1 cellular context compared by ENCODE assay signal in the genomic region with DNA sequence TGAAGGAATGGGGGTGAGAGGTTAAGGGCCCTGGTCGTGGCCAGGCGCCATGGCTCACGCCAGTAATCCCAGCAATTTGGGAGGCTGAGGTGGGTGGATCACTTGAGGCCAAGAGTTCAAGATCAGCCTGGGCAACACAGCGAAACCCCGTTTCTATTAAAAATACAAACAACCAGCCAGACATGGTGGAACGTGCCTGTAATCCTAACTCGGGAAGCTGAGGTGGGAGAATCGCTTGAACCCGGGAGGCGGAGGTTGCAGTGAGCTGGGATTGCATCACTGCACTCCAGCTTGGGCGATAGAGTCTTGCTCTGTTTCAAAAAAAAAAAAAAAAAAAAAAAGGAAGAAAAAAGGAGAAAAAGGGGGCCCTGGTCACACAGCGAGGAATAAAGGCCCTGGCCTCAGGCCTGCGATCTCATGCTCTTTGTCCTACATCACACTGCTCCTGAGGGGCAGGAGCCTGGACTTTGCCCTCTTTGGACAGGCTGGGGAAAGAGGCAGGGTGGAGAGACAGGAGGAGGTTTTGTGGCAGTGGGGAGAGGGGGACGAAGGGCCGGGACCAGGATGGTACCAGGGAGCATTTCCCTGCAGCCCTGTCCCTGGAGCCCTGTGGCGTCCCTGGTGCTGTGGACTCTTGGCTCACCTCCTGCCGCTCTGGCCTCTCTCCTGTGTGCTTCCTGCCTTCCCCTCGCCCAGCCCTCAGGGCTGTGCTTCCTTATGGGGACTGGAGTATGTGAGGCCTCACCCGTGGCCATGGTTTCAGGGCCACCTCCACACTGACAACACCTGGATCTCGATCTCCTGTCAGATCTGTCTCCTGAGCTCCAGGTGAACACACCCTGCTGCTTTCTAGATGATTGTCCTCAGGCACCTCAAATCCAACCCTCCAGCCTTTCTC.
TF ChIP-seq lines count a peak whose summit lies in the region.

No MANE protein-coding gene starts in this region.

TF ChIP-seq in HepG2, 621 proteins besides CTCF, POLR2A, EP300 and RAD21 (continued from another document and continues in another):
- TF ChIP-seq TMF1 (CRISPR knock-in tag; IDR thresholded peaks at IDR 0.05; ENCODE audit: low read depth): peak; percentile 67; the same call in 1 of the 2 replicates
- TF ChIP-seq, protein P1, sequence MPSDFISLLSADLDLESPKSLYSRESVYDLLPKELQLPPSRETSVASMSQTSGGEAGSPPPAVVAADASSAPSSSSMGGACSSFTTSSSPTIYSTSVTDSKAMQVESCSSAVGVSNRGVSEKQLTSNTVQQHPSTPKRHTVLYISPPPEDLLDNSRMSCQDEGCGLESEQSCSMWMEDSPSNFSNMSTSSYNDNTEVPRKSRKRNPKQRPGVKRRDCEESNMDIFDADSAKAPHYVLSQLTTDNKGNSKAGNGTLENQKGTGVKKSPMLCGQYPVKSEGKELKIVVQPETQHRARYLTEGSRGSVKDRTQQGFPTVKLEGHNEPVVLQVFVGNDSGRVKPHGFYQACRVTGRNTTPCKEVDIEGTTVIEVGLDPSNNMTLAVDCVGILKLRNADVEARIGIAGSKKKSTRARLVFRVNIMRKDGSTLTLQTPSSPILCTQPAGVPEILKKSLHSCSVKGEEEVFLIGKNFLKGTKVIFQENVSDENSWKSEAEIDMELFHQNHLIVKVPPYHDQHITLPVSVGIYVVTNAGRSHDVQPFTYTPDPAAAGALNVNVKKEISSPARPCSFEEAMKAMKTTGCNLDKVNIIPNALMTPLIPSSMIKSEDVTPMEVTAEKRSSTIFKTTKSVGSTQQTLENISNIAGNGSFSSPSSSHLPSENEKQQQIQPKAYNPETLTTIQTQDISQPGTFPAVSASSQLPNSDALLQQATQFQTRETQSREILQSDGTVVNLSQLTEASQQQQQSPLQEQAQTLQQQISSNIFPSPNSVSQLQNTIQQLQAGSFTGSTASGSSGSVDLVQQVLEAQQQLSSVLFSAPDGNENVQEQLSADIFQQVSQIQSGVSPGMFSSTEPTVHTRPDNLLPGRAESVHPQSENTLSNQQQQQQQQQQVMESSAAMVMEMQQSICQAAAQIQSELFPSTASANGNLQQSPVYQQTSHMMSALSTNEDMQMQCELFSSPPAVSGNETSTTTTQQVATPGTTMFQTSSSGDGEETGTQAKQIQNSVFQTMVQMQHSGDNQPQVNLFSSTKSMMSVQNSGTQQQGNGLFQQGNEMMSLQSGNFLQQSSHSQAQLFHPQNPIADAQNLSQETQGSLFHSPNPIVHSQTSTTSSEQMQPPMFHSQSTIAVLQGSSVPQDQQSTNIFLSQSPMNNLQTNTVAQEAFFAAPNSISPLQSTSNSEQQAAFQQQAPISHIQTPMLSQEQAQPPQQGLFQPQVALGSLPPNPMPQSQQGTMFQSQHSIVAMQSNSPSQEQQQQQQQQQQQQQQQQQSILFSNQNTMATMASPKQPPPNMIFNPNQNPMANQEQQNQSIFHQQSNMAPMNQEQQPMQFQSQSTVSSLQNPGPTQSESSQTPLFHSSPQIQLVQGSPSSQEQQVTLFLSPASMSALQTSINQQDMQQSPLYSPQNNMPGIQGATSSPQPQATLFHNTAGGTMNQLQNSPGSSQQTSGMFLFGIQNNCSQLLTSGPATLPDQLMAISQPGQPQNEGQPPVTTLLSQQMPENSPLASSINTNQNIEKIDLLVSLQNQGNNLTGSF (CRISPR knock-in tag; IDR thresholded peaks at IDR 0.05): no peak
- TF ChIP-seq FOXA3 (CRISPR knock-in tag; IDR thresholded peaks at IDR 0.05): peak; percentile 73
- peak; percentile 86; the same call in 1 of the 2 replicates for TF ChIP-seq ZNF709 (CRISPR knock-in tag; IDR thresholded peaks at IDR 0.05)
- TF ChIP-seq ZFAT (CRISPR knock-in tag; conservative IDR thresholded peaks at IDR 0.05): no peak
- TF ChIP-seq, protein P2, sequence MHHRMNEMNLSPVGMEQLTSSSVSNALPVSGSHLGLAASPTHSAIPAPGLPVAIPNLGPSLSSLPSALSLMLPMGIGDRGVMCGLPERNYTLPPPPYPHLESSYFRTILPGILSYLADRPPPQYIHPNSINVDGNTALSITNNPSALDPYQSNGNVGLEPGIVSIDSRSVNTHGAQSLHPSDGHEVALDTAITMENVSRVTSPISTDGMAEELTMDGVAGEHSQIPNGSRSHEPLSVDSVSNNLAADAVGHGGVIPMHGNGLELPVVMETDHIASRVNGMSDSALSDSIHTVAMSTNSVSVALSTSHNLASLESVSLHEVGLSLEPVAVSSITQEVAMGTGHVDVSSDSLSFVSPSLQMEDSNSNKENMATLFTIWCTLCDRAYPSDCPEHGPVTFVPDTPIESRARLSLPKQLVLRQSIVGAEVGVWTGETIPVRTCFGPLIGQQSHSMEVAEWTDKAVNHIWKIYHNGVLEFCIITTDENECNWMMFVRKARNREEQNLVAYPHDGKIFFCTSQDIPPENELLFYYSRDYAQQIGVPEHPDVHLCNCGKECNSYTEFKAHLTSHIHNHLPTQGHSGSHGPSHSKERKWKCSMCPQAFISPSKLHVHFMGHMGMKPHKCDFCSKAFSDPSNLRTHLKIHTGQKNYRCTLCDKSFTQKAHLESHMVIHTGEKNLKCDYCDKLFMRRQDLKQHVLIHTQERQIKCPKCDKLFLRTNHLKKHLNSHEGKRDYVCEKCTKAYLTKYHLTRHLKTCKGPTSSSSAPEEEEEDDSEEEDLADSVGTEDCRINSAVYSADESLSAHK (CRISPR knock-in tag; IDR thresholded peaks at IDR 0.05; ENCODE audit: borderline replicate concordance): no peak
- no peak for TF ChIP-seq TRIM24 (CRISPR knock-in tag; IDR thresholded peaks at IDR 0.05)
- TF ChIP-seq ARID2 (CRISPR knock-in tag; IDR thresholded peaks at IDR 0.05; ENCODE audit: borderline replicate concordance): 0 out of 2 replicates have a peak, but pooled peaks have one; percentile 43
- no peak for TF ChIP-seq SOX6 (IDR thresholded peaks at IDR 0.05)
- TF ChIP-seq SOX6 (CRISPR knock-in tag; IDR thresholded peaks at IDR 0.05): peak; percentile 85
- TF ChIP-seq U2AF1 (optimal IDR thresholded peaks at IDR 0.05; ENCODE audit: low read depth, low read length): peak; percentile 92
- TF ChIP-seq KDM6A (CRISPR knock-in tag; IDR thresholded peaks at IDR 0.05; ENCODE audit: low read depth): peak; percentile 95
- TF ChIP-seq ZNF616 (CRISPR knock-in tag; IDR thresholded peaks at IDR 0.05; ENCODE audit: low read depth): peak; percentile 89; the same call in 1 of the 2 replicates
- TF ChIP-seq, protein P3, sequence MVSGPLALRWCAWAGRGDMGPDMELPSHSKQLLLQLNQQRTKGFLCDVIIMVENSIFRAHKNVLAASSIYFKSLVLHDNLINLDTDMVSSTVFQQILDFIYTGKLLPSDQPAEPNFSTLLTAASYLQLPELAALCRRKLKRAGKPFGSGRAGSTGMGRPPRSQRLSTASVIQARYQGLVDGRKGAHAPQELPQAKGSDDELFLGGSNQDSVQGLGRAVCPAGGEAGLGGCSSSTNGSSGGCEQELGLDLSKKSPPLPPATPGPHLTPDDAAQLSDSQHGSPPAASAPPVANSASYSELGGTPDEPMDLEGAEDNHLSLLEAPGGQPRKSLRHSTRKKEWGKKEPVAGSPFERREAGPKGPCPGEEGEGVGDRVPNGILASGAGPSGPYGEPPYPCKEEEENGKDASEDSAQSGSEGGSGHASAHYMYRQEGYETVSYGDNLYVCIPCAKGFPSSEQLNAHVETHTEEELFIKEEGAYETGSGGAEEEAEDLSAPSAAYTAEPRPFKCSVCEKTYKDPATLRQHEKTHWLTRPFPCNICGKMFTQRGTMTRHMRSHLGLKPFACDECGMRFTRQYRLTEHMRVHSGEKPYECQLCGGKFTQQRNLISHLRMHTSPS (CRISPR knock-in tag; IDR thresholded peaks at IDR 0.05; ENCODE audit: low read depth): peak; percentile 64
- TF ChIP-seq ZNF562 (CRISPR knock-in tag; IDR thresholded peaks at IDR 0.05; ENCODE audit: borderline replicate concordance): no peak
- TF ChIP-seq, protein P4, sequence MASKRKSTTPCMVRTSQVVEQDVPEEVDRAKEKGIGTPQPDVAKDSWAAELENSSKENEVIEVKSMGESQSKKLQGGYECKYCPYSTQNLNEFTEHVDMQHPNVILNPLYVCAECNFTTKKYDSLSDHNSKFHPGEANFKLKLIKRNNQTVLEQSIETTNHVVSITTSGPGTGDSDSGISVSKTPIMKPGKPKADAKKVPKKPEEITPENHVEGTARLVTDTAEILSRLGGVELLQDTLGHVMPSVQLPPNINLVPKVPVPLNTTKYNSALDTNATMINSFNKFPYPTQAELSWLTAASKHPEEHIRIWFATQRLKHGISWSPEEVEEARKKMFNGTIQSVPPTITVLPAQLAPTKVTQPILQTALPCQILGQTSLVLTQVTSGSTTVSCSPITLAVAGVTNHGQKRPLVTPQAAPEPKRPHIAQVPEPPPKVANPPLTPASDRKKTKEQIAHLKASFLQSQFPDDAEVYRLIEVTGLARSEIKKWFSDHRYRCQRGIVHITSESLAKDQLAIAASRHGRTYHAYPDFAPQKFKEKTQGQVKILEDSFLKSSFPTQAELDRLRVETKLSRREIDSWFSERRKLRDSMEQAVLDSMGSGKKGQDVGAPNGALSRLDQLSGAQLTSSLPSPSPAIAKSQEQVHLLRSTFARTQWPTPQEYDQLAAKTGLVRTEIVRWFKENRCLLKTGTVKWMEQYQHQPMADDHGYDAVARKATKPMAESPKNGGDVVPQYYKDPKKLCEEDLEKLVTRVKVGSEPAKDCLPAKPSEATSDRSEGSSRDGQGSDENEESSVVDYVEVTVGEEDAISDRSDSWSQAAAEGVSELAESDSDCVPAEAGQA (IDR thresholded peaks at IDR 0.05; ENCODE audit: low read depth): no peak
- TF ChIP-seq, protein P4 (CRISPR knock-in tag; IDR thresholded peaks at IDR 0.05; ENCODE audit: borderline replicate concordance): no peak; the same call in 1 of the 2 replicates
- TF ChIP-seq FOSL2 (CRISPR knock-in tag; IDR thresholded peaks at IDR 0.05): no peak
- TF ChIP-seq, protein P5, sequence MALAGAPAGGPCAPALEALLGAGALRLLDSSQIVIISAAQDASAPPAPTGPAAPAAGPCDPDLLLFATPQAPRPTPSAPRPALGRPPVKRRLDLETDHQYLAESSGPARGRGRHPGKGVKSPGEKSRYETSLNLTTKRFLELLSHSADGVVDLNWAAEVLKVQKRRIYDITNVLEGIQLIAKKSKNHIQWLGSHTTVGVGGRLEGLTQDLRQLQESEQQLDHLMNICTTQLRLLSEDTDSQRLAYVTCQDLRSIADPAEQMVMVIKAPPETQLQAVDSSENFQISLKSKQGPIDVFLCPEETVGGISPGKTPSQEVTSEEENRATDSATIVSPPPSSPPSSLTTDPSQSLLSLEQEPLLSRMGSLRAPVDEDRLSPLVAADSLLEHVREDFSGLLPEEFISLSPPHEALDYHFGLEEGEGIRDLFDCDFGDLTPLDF (CRISPR knock-in tag; IDR thresholded peaks at IDR 0.05): no peak
- TF ChIP-seq MATR3 (CRISPR knock-in tag; IDR thresholded peaks at IDR 0.05): no peak
- peak; percentile 71 for TF ChIP-seq ZMYM4 (CRISPR knock-in tag; IDR thresholded peaks at IDR 0.05)
- TF ChIP-seq, protein P6, sequence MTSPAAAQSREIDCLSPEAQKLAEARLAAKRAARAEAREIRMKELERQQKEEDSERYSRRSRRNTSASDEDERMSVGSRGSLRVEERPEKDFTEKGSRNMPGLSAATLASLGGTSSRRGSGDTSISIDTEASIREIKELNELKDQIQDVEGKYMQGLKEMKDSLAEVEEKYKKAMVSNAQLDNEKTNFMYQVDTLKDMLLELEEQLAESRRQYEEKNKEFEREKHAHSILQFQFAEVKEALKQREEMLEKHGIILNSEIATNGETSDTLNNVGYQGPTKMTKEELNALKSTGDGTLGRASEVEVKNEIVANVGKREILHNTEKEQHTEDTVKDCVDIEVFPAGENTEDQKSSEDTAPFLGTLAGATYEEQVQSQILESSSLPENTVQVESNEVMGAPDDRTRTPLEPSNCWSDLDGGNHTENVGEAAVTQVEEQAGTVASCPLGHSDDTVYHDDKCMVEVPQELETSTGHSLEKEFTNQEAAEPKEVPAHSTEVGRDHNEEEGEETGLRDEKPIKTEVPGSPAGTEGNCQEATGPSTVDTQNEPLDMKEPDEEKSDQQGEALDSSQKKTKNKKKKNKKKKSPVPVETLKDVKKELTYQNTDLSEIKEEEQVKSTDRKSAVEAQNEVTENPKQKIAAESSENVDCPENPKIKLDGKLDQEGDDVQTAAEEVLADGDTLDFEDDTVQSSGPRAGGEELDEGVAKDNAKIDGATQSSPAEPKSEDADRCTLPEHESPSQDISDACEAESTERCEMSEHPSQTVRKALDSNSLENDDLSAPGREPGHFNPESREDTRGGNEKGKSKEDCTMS (CRISPR knock-in tag; conservative IDR thresholded peaks at IDR 0.05): no peak
- TF ChIP-seq, protein P7, sequence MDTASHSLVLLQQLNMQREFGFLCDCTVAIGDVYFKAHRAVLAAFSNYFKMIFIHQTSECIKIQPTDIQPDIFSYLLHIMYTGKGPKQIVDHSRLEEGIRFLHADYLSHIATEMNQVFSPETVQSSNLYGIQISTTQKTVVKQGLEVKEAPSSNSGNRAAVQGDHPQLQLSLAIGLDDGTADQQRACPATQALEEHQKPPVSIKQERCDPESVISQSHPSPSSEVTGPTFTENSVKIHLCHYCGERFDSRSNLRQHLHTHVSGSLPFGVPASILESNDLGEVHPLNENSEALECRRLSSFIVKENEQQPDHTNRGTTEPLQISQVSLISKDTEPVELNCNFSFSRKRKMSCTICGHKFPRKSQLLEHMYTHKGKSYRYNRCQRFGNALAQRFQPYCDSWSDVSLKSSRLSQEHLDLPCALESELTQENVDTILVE (CRISPR knock-in tag; IDR thresholded peaks at IDR 0.05): peak; percentile 63; the same call in 1 of the 2 replicates
- TF ChIP-seq, protein P8, sequence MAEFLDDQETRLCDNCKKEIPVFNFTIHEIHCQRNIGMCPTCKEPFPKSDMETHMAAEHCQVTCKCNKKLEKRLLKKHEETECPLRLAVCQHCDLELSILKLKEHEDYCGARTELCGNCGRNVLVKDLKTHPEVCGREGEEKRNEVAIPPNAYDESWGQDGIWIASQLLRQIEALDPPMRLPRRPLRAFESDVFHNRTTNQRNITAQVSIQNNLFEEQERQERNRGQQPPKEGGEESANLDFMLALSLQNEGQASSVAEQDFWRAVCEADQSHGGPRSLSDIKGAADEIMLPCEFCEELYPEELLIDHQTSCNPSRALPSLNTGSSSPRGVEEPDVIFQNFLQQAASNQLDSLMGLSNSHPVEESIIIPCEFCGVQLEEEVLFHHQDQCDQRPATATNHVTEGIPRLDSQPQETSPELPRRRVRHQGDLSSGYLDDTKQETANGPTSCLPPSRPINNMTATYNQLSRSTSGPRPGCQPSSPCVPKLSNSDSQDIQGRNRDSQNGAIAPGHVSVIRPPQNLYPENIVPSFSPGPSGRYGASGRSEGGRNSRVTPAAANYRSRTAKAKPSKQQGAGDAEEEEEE (CRISPR knock-in tag; IDR thresholded peaks at IDR 0.05; ENCODE audit: borderline replicate concordance): no peak; the same call in 1 of the 2 replicates
- TF ChIP-seq ZNF331 (CRISPR knock-in tag; IDR thresholded peaks at IDR 0.05): peak; percentile 84
- peak; percentile 86; the same call in 1 of the 2 replicates for TF ChIP-seq ZKSCAN8 (CRISPR knock-in tag; IDR thresholded peaks at IDR 0.05; ENCODE audit: borderline replicate concordance)
- TF ChIP-seq REXO4 (CRISPR knock-in tag; IDR thresholded peaks at IDR 0.05; ENCODE audit: borderline replicate concordance): no peak
